22 cellular contexts compared by ENCODE assay signal in genomic region chr5:127112347-127112864, GRCh38.
"Had no signal": no experiment of that assay in that cellular context is flagged by ENCODE, and none has a peak within 500 bp of the region (broad histone marks: within the 10 kb centered on the region; RNA-seq: fewer than 3 reads in every experiment).

No MANE protein-coding gene starts in this region.

- H3K27ac Mint-ChIP-seq: activated CD8-positive, alpha-beta memory T cell treated with anti-CD3 and anti-CD28 coated beads, Interleukin-2, amount 10 ng/mL, durations not matched to agents 7 days and 5 days; activated T-cell treated with anti-CD3 and anti-CD28 coated beads, Interleukin-2, amount 50 U/mL, for 24 hours; natural killer cell treated with Interleukin-12 subunit alpha and Interleukin-12 subunit beta and Interleukin-15 and Interleukin-18, amount 100 ng/mL, for 72 hours; progenitor cell of endocrine pancreas had no signal

- H3K27me3 ChIP-seq: gastrocnemius medialis, upper lobe of left lung had no signal

- H3K9me3 Mint-ChIP-seq: natural killer cell treated with Interleukin-12 subunit alpha and Interleukin-12 subunit beta and Interleukin-15 and Interleukin-18, amount 100 ng/mL, for 72 hours had no signal

- ATAC-seq: activated CD8-positive, alpha-beta memory T cell treated with anti-CD3 and anti-CD28 coated beads, Interleukin-2, amount 10 ng/mL, durations not matched to agents 7 days and 5 days; activated naive CD4-positive, alpha-beta T cell treated with anti-CD3 and anti-CD28 coated beads, Interleukin-2, amount 50 U/mL, for 72 hours; gastrocnemius medialis; natural killer cell treated with Interleukin-12 subunit alpha and Interleukin-12 subunit beta and Interleukin-15 and Interleukin-18, amount 100 ng/mL, for 72 hours; right cardiac atrium had no signal

- H3K27ac ChIP-seq: coronary artery, gastrocnemius medialis, left ventricle myocardium inferior, upper lobe of left lung had no signal

- H3K4me3 ChIP-seq: coronary artery, gastrocnemius medialis, left ventricle myocardium inferior, upper lobe of left lung had no signal

- DNase-seq: activated CD4-positive, alpha-beta T cell treated with anti-CD3 and anti-CD28 coated beads for 1 hour; activated CD4-positive, alpha-beta T cell treated with anti-CD3 and anti-CD28 coated beads, Interleukin-2, amount 50 U/mL, for 48 hours; activated CD8-positive, alpha-beta memory T cell treated with anti-CD3 and anti-CD28 coated beads, Interleukin-2, amount 10 ng/mL, durations not matched to agents 7 days and 5 days; activated effector memory CD4-positive, alpha-beta T cell treated with Interleukin-2 at 50 U/mL for 16 hours; activated T-cell treated with anti-CD3 and anti-CD28 coated beads, Interleukin-2, amount 50 U/mL, for 24 hours; anterior cingulate cortex; caudate nucleus; effector CD4-positive, alpha-beta T cell; gastrocnemius medialis; kidney; left ventricle myocardium inferior; mesenchymal stem cell; occipital lobe; right cardiac atrium; stimulated activated CD4-positive, alpha-beta T cell treated with anti-CD3 and anti-CD28 coated beads, Interleukin-1b, Interleukin-23, amount 100 ng/mL, for 48 hours; stimulated activated naive CD4-positive, alpha-beta T cell; T-helper 9 cell; upper lobe of left lung had no signal

- H3K4me1 ChIP-seq: gastrocnemius medialis, left ventricle myocardium inferior, upper lobe of left lung had no signal

- H3K9me3 ChIP-seq: gastrocnemius medialis, upper lobe of left lung had no signal

- H3K4me3 Mint-ChIP-seq: activated CD8-positive, alpha-beta memory T cell treated with anti-CD3 and anti-CD28 coated beads, Interleukin-2, amount 10 ng/mL, durations not matched to agents 7 days and 5 days; activated T-cell treated with anti-CD3 and anti-CD28 coated beads, Interleukin-2, amount 50 U/mL, for 24 hours; natural killer cell treated with Interleukin-12 subunit alpha and Interleukin-12 subunit beta and Interleukin-15 and Interleukin-18, amount 100 ng/mL, for 72 hours had no signal

- H3K4me1 Mint-ChIP-seq: activated CD8-positive, alpha-beta memory T cell treated with anti-CD3 and anti-CD28 coated beads, Interleukin-2, amount 10 ng/mL, durations not matched to agents 7 days and 5 days had no signal

- H3K27me3 Mint-ChIP-seq: progenitor cell of endocrine pancreas had no signal

- FAIRE-seq: kidney had no signal

- H3K36me3 Mint-ChIP-seq: activated CD8-positive, alpha-beta memory T cell treated with anti-CD3 and anti-CD28 coated beads, Interleukin-2, amount 10 ng/mL, durations not matched to agents 7 days and 5 days; natural killer cell treated with Interleukin-12 subunit alpha and Interleukin-12 subunit beta and Interleukin-15 and Interleukin-18, amount 100 ng/mL, for 72 hours had no signal

- H3K36me3 ChIP-seq: gastrocnemius medialis, left ventricle myocardium inferior, upper lobe of left lung had no signal
